1 cellular context compared by ENCODE assay signal in genomic region chr11:119481021-119481666, GRCh38.
TF ChIP-seq lines count a peak whose summit lies in the region.

No MANE protein-coding gene starts in this region.

TF ChIP-seq in HepG2, 621 proteins besides CTCF, POLR2A, EP300 and RAD21 (continued from another document and continues in another):
- no peak for TF ChIP-seq DMTF1 (CRISPR knock-in tag; IDR thresholded peaks at IDR 0.05)
- TF ChIP-seq ZBTB7A (CRISPR knock-in tag; IDR thresholded peaks at IDR 0.05), result no peak
- TF ChIP-seq HMGA1 (CRISPR knock-in tag; conservative IDR thresholded peaks at IDR 0.05), result no peak
- TF ChIP-seq SOX5 (CRISPR knock-in tag; IDR thresholded peaks at IDR 0.05; ENCODE audit: borderline replicate concordance), result peak; percentile 77; the same call in 1 of the 2 replicates
- TF ChIP-seq SKIL (CRISPR knock-in tag; IDR thresholded peaks at IDR 0.05; ENCODE audit: borderline replicate concordance), result peak; percentile 76
- TF ChIP-seq ELF4 (CRISPR knock-in tag; IDR thresholded peaks at IDR 0.05; ENCODE audit: borderline replicate concordance), result no peak
- TF ChIP-seq ZNF644 (CRISPR knock-in tag; IDR thresholded peaks at IDR 0.05; ENCODE audit: low read depth), result 0 out of 2 replicates have a peak, but pooled peaks have one; percentile 34
- no peak for TF ChIP-seq ZNF234 (CRISPR knock-in tag; conservative IDR thresholded peaks at IDR 0.05)
- no peak for TF ChIP-seq ZNF629 (CRISPR knock-in tag; conservative IDR thresholded peaks at IDR 0.05)
- TF ChIP-seq HNF1A (IDR thresholded peaks at IDR 0.05; ENCODE audit: low read depth), result 0 out of 2 replicates have a peak, but pooled peaks have one; percentile 50
- TF ChIP-seq HNF1A (CRISPR knock-in tag; IDR thresholded peaks at IDR 0.05; ENCODE audit: borderline replicate concordance), result peak; percentile 77; the same call in 1 of the 2 replicates
- no peak for TF ChIP-seq SNAPC5 (CRISPR knock-in tag; IDR thresholded peaks at IDR 0.05; ENCODE audit: borderline replicate concordance)
- peak; percentile 84 for TF ChIP-seq PATZ1 (CRISPR knock-in tag; IDR thresholded peaks at IDR 0.05)
- no peak for TF ChIP-seq ZBTB39 (CRISPR knock-in tag; IDR thresholded peaks at IDR 0.05)
- no peak for TF ChIP-seq ZNF280B (CRISPR knock-in tag; IDR thresholded peaks at IDR 0.05; ENCODE audit: borderline replicate concordance)
- no peak for TF ChIP-seq AKAP8 (CRISPR knock-in tag; IDR thresholded peaks at IDR 0.05)
- TF ChIP-seq ZNF317 (CRISPR knock-in tag; IDR thresholded peaks at IDR 0.05), result peak; percentile 43; the same call in 1 of the 2 replicates
- no peak; the same call in 1 of the 2 replicates for TF ChIP-seq ZNF343 (CRISPR knock-in tag; IDR thresholded peaks at IDR 0.05)
- no peak for TF ChIP-seq DDIT3 (CRISPR knock-in tag; IDR thresholded peaks at IDR 0.05)
- no peak for TF ChIP-seq ATAD3A (CRISPR knock-in tag; IDR thresholded peaks at IDR 0.05)
- TF ChIP-seq KLF9 (CRISPR knock-in tag; IDR thresholded peaks at IDR 0.05; ENCODE audit: low read depth), result no peak
- no peak for TF ChIP-seq MLXIP (CRISPR knock-in tag; IDR thresholded peaks at IDR 0.05; ENCODE audit: borderline replicate concordance)
- TF ChIP-seq ZNF446 (CRISPR knock-in tag; IDR thresholded peaks at IDR 0.05), result no peak
- TF ChIP-seq ZNF670 (CRISPR knock-in tag; IDR thresholded peaks at IDR 0.05; ENCODE audit: borderline replicate concordance), result no peak
- 0 out of 2 replicates have a peak, but pooled peaks have one; percentile 25 for TF ChIP-seq KMT2A (CRISPR knock-in tag; IDR thresholded peaks at IDR 0.05)
- peak; percentile 63; the same call in 1 of the 2 replicates for TF ChIP-seq ZBTB7B (CRISPR knock-in tag; IDR thresholded peaks at IDR 0.05)
- TF ChIP-seq GLI4 (CRISPR knock-in tag; IDR thresholded peaks at IDR 0.05; ENCODE audit: borderline replicate concordance), result no peak
- TF ChIP-seq TP53 (CRISPR knock-in tag; conservative IDR thresholded peaks at IDR 0.05), result peak; percentile 71; the same call in 1 of the 2 replicates
- TF ChIP-seq RFXANK (CRISPR knock-in tag; IDR thresholded peaks at IDR 0.05), result no peak
- no peak for TF ChIP-seq ZNF274 (CRISPR knock-in tag; IDR thresholded peaks at IDR 0.05)
- no peak for TF ChIP-seq SP1 (IDR thresholded peaks at IDR 0.05)
- no peak; the same call in none of the 2 replicates for TF ChIP-seq SP1 (CRISPR knock-in tag; IDR thresholded peaks at IDR 0.05)
- TF ChIP-seq ZFP91 (CRISPR knock-in tag; IDR thresholded peaks at IDR 0.05; ENCODE audit: borderline replicate concordance), result peak; percentile 70; the same call in 1 of the 2 replicates
- no peak for TF ChIP-seq ZNF724P (CRISPR knock-in tag; IDR thresholded peaks at IDR 0.05; ENCODE audit: borderline replicate concordance)
- TF ChIP-seq ATF3 (CRISPR knock-in tag; IDR thresholded peaks at IDR 0.05), result 0 out of 2 replicates have a peak, but pooled peaks have one; percentile 11
- TF ChIP-seq HNRNPUL1 (IDR thresholded peaks at IDR 0.05; ENCODE audit: low read depth, low read length), result no peak
- TF ChIP-seq EEA1 (CRISPR knock-in tag; IDR thresholded peaks at IDR 0.05; ENCODE audit: borderline replicate concordance), result no peak
- 0 out of 2 replicates have a peak, but pooled peaks have one; percentile 41 for TF ChIP-seq ARNT2 (CRISPR knock-in tag; IDR thresholded peaks at IDR 0.05; ENCODE audit: low read depth)
- no peak for TF ChIP-seq AGO2 (optimal IDR thresholded peaks at IDR 0.05; ENCODE audit: low read depth, low read length)
- TF ChIP-seq ZNF468 (CRISPR knock-in tag; IDR thresholded peaks at IDR 0.05), result no peak
- 0 out of 2 replicates have a peak, but pooled peaks have one; percentile 47 for TF ChIP-seq ZFP62 (CRISPR knock-in tag; IDR thresholded peaks at IDR 0.05)
- peak; percentile 52; the same call in 1 of the 2 replicates for TF ChIP-seq ZNF607 (CRISPR knock-in tag; IDR thresholded peaks at IDR 0.05; ENCODE audit: borderline replicate concordance)
